In genomic region chr4:29970626-29971025, GRCh38 we compare ENCODE assay signal across 14 cellular contexts.
A peak's percentile ranks its signal among the peaks of the same experiment; 100 is the strongest.
DNase-seq lines count a peak whose midpoint lies in the region; ATAC-seq and TF ChIP-seq lines count a peak whose summit lies in the region.
"Had no signal": no experiment of that assay in that cellular context is flagged by ENCODE, and none has a peak within 500 bp of the region (broad histone marks: within the 10 kb centered on the region; RNA-seq: fewer than 3 reads in every experiment).

No MANE protein-coding gene starts in this region.

- no peaks in the 10 kb centered on the region for H3K36me3 ChIP-seq in aorta (ENCODE audit: control insufficient read depth in 1 of 2, insufficient read depth in 2 of 2, low read length in 1 of 2)
- H3K36me3 ChIP-seq: right atrium auricular region had no signal

- intact Hi-C loops in aorta (cut with DNase I) = no loop called here

- no peak for ATAC-seq in GM21737 (IDR thresholded peaks at IDR 0.05; ENCODE audit: unreplicated experiment)
- ATAC-seq in aorta (ENCODE audit: low FRiP score) = no peak
- ATAC-seq: Right ventricle myocardium inferior had no signal

- TF ChIP-seq CTCF in C4-2B (conservative IDR thresholded peaks at IDR 0.05) (peak; percentile 53), VCaP (conservative IDR thresholded peaks at IDR 0.05) (peak; percentile 70)

- H3K9me3 ChIP-seq in aorta (ENCODE audit: control insufficient read depth, low read length) = no peaks in the 10 kb centered on the region
- H3K9me3 ChIP-seq: right atrium auricular region had no signal

- TF ChIP-seq EP300 in Ishikawa (IDR thresholded peaks at IDR 0.05; ENCODE audit: borderline replicate concordance) = no peak

- 45 to 51% methylated on average over 2 of the region's 2 CpGs for WGBS in aorta, 2 donors

- no peaks in the 10 kb centered on the region for H3K27me3 ChIP-seq in aorta (ENCODE audit: control insufficient read depth in 1 of 2, insufficient read depth in 2 of 2, low read length in 1 of 2)
- H3K27me3 ChIP-seq: right atrium auricular region had no signal

- DNase-seq in iPS DF 19.7 (ENCODE audit: low read depth, low spot score) (peak; percentile 38), NCI-H1436 (lab: John Stamatoyannopoulos, UW) (no peak), aorta (no peak)
- no peak for DNase-seq in activated CD4-positive, alpha-beta T cell treated with anti-CD3 and anti-CD28 coated beads, Interleukin-2, amount 50 U/mL, for 48 hours
- DNase-seq: activated CD4-positive, alpha-beta T cell treated with anti-CD3 and anti-CD28 coated beads for 4 hours; C1 segment of cervical spinal cord; glutamatergic neuron; NCI-H2081 treated with DMSO at 0.1 percent for 48 hours had no signal

- no peak overlapping the region for H3K4me3 ChIP-seq in aorta (ENCODE audit: low read length in 2 of 2)
- H3K4me3 ChIP-seq: right atrium auricular region had no signal

- no peaks in the 10 kb centered on the region for H3K4me1 ChIP-seq in aorta (ENCODE audit: control insufficient read depth in 1 of 2, insufficient read depth in 2 of 2, low read length in 2 of 2)
- H3K4me1 ChIP-seq: right atrium auricular region had no signal

- TF ChIP-seq RAD21 in Ishikawa (IDR thresholded peaks at IDR 0.05; ENCODE audit: low read depth) = peak; percentile 53

- H3K27ac ChIP-seq in C4-2B = no peak overlapping the region
- no peak overlapping the region for H3K27ac ChIP-seq in VCaP
- H3K27ac ChIP-seq in aorta (ENCODE audit: low read depth in 1 of 2, low read length in 2 of 2) = no peak overlapping the region
- H3K27ac ChIP-seq: right atrium auricular region had no signal

TF ChIP-seq in Ishikawa, 13 proteins besides CTCF, POLR2A, EP300 and RAD21:
- TF ChIP-seq ZBTB7A (IDR thresholded peaks at IDR 0.05; ENCODE audit: low read depth) (no peak), YY1 (IDR thresholded peaks at IDR 0.05; ENCODE audit: low read depth) (no peak), FOXM1 (IDR thresholded peaks at IDR 0.05; ENCODE audit: borderline replicate concordance, low read depth) (no peak), MAX (IDR thresholded peaks at IDR 0.05) (no peak), NFIC (IDR thresholded peaks at IDR 0.05) (no peak), CEBPB (IDR thresholded peaks at IDR 0.05) (no peak), CREB1 (IDR thresholded peaks at IDR 0.05; ENCODE audit: low read depth) (no peak), EGR1 (IDR thresholded peaks at IDR 0.05) (no peak), REST (IDR thresholded peaks at IDR 0.05; ENCODE audit: low read depth) (no peak), USF1 (IDR thresholded peaks at IDR 0.05) (no peak), TAF1 (IDR thresholded peaks at IDR 0.05; ENCODE audit: low read depth) (no peak), TCF12 (IDR thresholded peaks at IDR 0.05; ENCODE audit: low read depth) (no peak), TEAD4 (IDR thresholded peaks at IDR 0.05) (no peak)
